In the genomic region with DNA sequence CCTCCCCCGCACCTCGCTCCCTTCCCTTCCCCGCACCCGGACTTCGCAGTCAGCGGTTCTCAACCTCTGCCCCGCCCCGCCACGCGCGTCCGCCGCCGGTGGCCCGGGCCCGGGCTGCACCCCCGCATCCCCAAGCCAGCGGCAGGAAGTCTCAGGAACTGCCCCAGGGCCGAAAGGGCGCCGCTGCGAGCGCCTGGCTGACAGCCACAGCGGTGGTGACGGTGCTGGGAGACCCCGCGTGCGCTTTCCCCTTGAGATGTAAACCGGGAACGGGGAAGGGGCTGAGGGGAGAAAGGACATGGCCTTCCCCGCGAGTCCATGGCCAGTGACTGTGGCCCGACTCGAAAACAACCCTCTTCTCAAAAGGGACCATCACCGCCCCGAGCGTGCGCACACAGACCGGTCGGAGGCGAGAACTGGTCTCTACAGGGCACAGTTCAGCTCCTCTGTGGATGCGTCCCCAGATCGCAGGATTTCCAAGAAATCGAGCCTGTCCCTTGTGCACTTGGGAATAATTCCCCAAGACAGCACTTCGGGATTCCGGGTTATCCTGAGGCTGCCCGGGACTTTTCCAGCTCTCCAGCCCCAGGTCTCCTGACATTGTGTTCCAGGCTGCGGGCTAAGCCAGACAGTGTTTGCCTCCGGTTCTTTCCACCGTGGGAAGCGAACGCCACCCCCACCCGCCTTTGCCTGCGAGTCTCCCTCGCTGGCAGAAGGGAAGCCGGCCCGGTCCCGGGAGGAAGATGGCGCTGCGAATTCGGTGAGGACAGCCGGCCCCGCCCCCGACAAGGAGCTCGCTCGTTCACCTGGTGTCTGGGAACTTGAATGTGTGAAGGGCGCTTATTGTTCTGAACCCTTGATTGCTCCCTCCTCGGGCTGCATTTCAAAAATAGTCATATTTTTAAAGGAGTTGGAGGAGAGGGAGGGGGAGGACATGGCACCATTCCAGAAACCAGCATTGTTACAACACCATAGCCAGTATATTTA, we compare ENCODE assay signal across 8 cellular contexts. TPM values are rescaled to one million over a fixed set of nuclear protein-coding genes. Genes with fewer than 3 reads are reported as not detected.
DNase-seq lines count a peak whose midpoint lies in the region; ATAC-seq and TF ChIP-seq lines count a peak whose summit lies in the region.

No MANE protein-coding gene starts in this region.

- H3K4me1 ChIP-seq in endodermal cell (ENCODE audit: control insufficient read depth, insufficient read depth, low read length), result no peaks in the 10 kb centered on the region
- H3K4me1 ChIP-seq in tibial nerve, result peaks cover 0 to 40% (median 7%) of the 10 kb centered on the region in 4 donors

- H3K27ac ChIP-seq in endodermal cell (ENCODE audit: low read depth, low read length), result no peak overlapping the region
- H3K27ac ChIP-seq in tibial nerve, result peak overlapping the region in 3 of 4 donors; percentile 60 to 82 (median 78)

- TF ChIP-seq POLR2A in tibial nerve (IDR thresholded peaks at IDR 0.05), result no peak

- peaks cover 67% of the 10 kb centered on the region for H3K27me3 Mint-ChIP-seq in stimulated activated naive CD8-positive, alpha-beta T cell treated with anti-CD3 and anti-CD28 coated beads, Interleukin-15, amount 100 ng/mL, for 72 hours
- peaks cover 83% of the 10 kb centered on the region for H3K27me3 Mint-ChIP-seq in endodermal cell (ENCODE audit: insufficient read depth)

- H3K9me3 ChIP-seq in endodermal cell (ENCODE audit: control insufficient read depth, low read length) (no peaks in the 10 kb centered on the region), tibial nerve (no peaks in the 10 kb centered on the region)

- DNase-seq in stimulated activated naive CD8-positive, alpha-beta T cell treated with anti-CD3 and anti-CD28 coated beads, Interleukin-15, Interleukin-2, amounts not matched to agents 100 U/mL and 50 U/mL, for 24 hours, result peak; percentile 2
- DNase-seq in stimulated activated naive CD8-positive, alpha-beta T cell treated with anti-CD3 and anti-CD28 coated beads, Interleukin-15, amount 100 ng/mL, for 72 hours, result no peak
- DNase-seq in NCI-H82 (lab: John Stamatoyannopoulos, UW) (peak; percentile 87), endodermal cell (peak; percentile 92), lung microvascular endothelial cell (ENCODE audit: low read depth in 2 of 2) (peak; percentile 71), tibial nerve (ENCODE audit: low spot score in 2 of 2) (peak; percentile 51 to 72)

- peak overlapping the region; percentile 85 for H3K4me3 ChIP-seq in endodermal cell (ENCODE audit: low read length)
- peak overlapping the region; percentile 30 to 56 (median 47) for H3K4me3 ChIP-seq in tibial nerve

- TF ChIP-seq CTCF in endodermal cell (conservative IDR thresholded peaks at IDR 0.05) (no peak), tibial nerve (IDR thresholded peaks at IDR 0.05) (no peak)

- H3K27me3 ChIP-seq in endodermal cell (ENCODE audit: control insufficient read depth, insufficient read depth, low read length, poor library complexity, severe bottlenecking) (peaks cover 92% of the 10 kb centered on the region), tibial nerve (peaks cover 0 to 48% of the 10 kb centered on the region in 2 donors)

- no peak for ATAC-seq in stimulated activated naive CD8-positive, alpha-beta T cell treated with anti-CD3 and anti-CD28 coated beads, Interleukin-15, Interleukin-2, amounts not matched to agents 100 U/mL and 50 U/mL, for 24 hours
- no peak for ATAC-seq in stimulated activated naive CD8-positive, alpha-beta T cell treated with anti-CD3 and anti-CD28 coated beads, Interleukin-15, amount 100 ng/mL, for 72 hours
- ATAC-seq in GM18867 (IDR thresholded peaks at IDR 0.05; ENCODE audit: unreplicated experiment), result no peak
- ATAC-seq in HG02938 (IDR thresholded peaks at IDR 0.05; ENCODE audit: unreplicated experiment), result no peak

- no peaks in the 10 kb centered on the region for H3K36me3 ChIP-seq in endodermal cell (ENCODE audit: control insufficient read depth, insufficient read depth, low read length)
- no peaks in the 10 kb centered on the region for H3K36me3 ChIP-seq in tibial nerve

- peak in 1 of 2 donors; percentile 9 for TF ChIP-seq EP300 in tibial nerve (IDR thresholded peaks at IDR 0.05)

- H3K4me1 Mint-ChIP-seq in stimulated activated naive CD8-positive, alpha-beta T cell treated with anti-CD3 and anti-CD28 coated beads, Interleukin-15, amount 100 ng/mL, for 72 hours, result no peaks in the 10 kb centered on the region
- peaks cover 12% of the 10 kb centered on the region for H3K4me1 Mint-ChIP-seq in endodermal cell

- H3K9ac ChIP-seq in endodermal cell (ENCODE audit: extremely low read depth, low read length, poor library complexity, severe bottlenecking), result peak overlapping the region; percentile 11

- no peak overlapping the region for H3K4me3 Mint-ChIP-seq in stimulated activated naive CD8-positive, alpha-beta T cell treated with anti-CD3 and anti-CD28 coated beads, Interleukin-15, amount 100 ng/mL, for 72 hours
- peak overlapping the region; percentile 62 for H3K4me3 Mint-ChIP-seq in endodermal cell

- no peaks in the 10 kb centered on the region for H3K36me3 Mint-ChIP-seq in endodermal cell (ENCODE audit: low read depth)

- H3K27ac Mint-ChIP-seq in stimulated activated naive CD8-positive, alpha-beta T cell treated with anti-CD3 and anti-CD28 coated beads, Interleukin-15, amount 100 ng/mL, for 72 hours, result no peak overlapping the region
- H3K27ac Mint-ChIP-seq in endodermal cell, result no peak overlapping the region

- WGBS in endodermal cell (ENCODE audit: insufficient coverage in 1 of 2, insufficient read length in 1 of 2), 2 experiments, result 1% methylated on average over 16 to 68 of the region's 68 CpGs
- 0% methylated on average over 43 to 51 of the region's 68 CpGs for whole genome bisulfite sequencing in tibial nerve, 2 donors

- no peaks in the 10 kb centered on the region for H3K9me3 Mint-ChIP-seq in stimulated activated naive CD8-positive, alpha-beta T cell treated with anti-CD3 and anti-CD28 coated beads, Interleukin-15, amount 100 ng/mL, for 72 hours
- no peaks in the 10 kb centered on the region for H3K9me3 Mint-ChIP-seq in endodermal cell

RNA-seq across cellular contexts. Expression of gene LRATD1, which starts 2.7 kb away (rescaled TPM):
- total RNA-seq in endodermal cell, result 1 to 10 TPM in 1 of 2 donors, under 1 TPM in 1; 0.95 to 2.6 TPM
- polyA plus RNA-seq in endodermal cell (2013, experiment 1 of 2), result 5.3 TPM
- 3.5 TPM for polyA plus RNA-seq in endodermal cell (2013, experiment 2 of 2)
- total RNA-seq in lung microvascular endothelial cell, result 2.0 and 9.4 TPM in 2 replicates
- 1 to 10 TPM; 1.3 to 5.7 (median 3.2) TPM for total RNA-seq in tibial nerve

Comparison
In these comparisons a context has a peak if more than half of its experiments do, and no peak if none do; other contexts are left out.
1. DNase-seq: peak in stimulated activated naive CD8-positive, alpha-beta T cell treated with anti-CD3 and anti-CD28 coated beads, Interleukin-15, Interleukin-2, amounts not matched to agents 100 U/mL and 50 U/mL, for 24 hours (single experiment), NCI-H82 (single experiment), endodermal cell (single experiment), lung microvascular endothelial cell (2 of 2) and tibial nerve (2 of 2); none in stimulated activated naive CD8-positive, alpha-beta T cell treated with anti-CD3 and anti-CD28 coated beads, Interleukin-15, amount 100 ng/mL, for 72 hours (0 of 2).